ENCODE assay signal across 9 cellular contexts in the genomic region with DNA sequence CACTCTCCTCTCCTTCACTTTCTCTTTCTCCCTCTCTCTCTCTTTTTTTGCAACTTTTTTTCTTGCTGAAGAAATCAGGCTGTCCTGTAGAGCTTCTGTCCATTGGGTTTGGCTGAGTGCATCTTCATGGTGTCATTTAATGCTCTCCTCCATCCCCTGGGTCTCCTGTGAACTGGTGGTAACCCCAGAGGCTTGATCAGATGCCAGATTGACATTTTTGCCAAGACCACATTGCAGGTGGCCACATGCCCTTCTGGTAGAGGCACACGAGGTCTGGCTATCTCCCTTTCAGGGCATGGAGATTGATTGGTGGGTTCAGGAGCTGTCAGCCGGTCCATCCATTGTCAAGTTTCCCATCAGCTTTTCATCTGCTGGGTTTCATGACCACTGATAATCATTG.
"Had no signal": no experiment of that assay in that cellular context is flagged by ENCODE, and none has a peak within 500 bp of the region (broad histone marks: within the 10 kb centered on the region; RNA-seq: fewer than 3 reads in every experiment).

No MANE protein-coding gene starts in this region.

- H3K36me3 ChIP-seq: HAP-1 had no signal

- H3K4me3 ChIP-seq: GM23248, HAP-1 had no signal

- H3K9me3 ChIP-seq: HAP-1 had no signal

- FAIRE-seq: HepG2 had no signal

- H3K4me2 ChIP-seq: KMS-11 had no signal

- ATAC-seq: HCT116, HepG2 had no signal

- H3K27ac ChIP-seq: GM23248, HL-60, KMS-11 had no signal

- H3K9ac ChIP-seq: GM23248, KMS-11 had no signal

- DNase-seq: GM23248, GOT3, H7, KBM-7 had no signal
